In the genomic region with DNA sequence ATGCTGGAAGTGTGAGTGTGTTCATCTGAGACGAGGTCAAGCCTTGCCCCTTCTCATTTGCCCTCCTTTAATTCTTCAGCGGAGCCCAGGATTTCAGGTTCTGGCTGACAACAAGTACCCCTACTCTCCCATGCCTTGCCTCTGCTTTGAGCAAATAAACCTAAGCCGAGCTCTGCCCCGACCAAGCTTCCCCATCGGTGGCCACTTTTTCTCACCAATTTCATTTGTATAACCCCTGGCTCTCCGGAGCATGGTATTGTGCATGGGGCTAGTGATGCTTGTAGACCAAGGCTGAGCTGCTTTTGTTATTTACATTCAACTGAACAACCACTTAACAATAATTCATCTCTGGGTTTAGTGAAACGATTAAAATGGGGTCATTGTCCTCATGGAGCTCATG, we compare ENCODE assay signal across 9 cellular contexts.
"Had no signal": no experiment of that assay in that cellular context is flagged by ENCODE, and none has a peak within 500 bp of the region (broad histone marks: within the 10 kb centered on the region; RNA-seq: fewer than 3 reads in every experiment).

No MANE protein-coding gene starts in this region.

- H3K4me3 ChIP-seq: GM23248, GM23338, HAP-1 had no signal

- H3K27ac ChIP-seq: GM23248 had no signal

- H3K9me3 ChIP-seq: HAP-1 had no signal

- DNase-seq: GM23248, GOT3, H7, H9, HCEC 1CT, HFFc6 had no signal

- H3K4me3 Mint-ChIP-seq: GM23338, H9, HFFc6 had no signal

- H3K27ac Mint-ChIP-seq: GM23338, HFFc6 had no signal

- H3K36me3 ChIP-seq: HAP-1 had no signal

- ATAC-seq: GM23338, HCT116 had no signal
